ENCODE assay signal across 7 cellular contexts in genomic region chr18:47150029-47150823, GRCh38. TPM values are rescaled to one million over a fixed set of nuclear protein-coding genes. Genes with fewer than 3 reads are reported as not detected.
DNase-seq lines count a peak whose midpoint lies in the region; ATAC-seq and TF ChIP-seq lines count a peak whose summit lies in the region.

Gene HDHD2 (minus strand): TSS chr18:47150500. CDS start chr18:47136439, 14,061 bp downstream.

- H3K4me3 ChIP-seq in astrocyte of the cerebellum (ENCODE audit: low read depth, low read length) (peak within 1 kb of the TSS; percentile 57), hepatocyte (peak within 1 kb of the TSS; percentile 69), retinal pigment epithelial cell (ENCODE audit: low read length) (peak within 1 kb of the TSS; percentile 89)

- no peaks in the 10 kb centered on the region for H3K9me2 ChIP-seq in hepatocyte (replicated peaks; ENCODE audit: insufficient read depth)

- peaks cover 14% of the 10 kb centered on the region for H3K4me1 ChIP-seq in hepatocyte (ENCODE audit: insufficient read depth)

- H3K27me3 ChIP-seq in hepatocyte, result no peaks in the 10 kb centered on the region

- peaks cover 45% of the 10 kb centered on the region for H3K79me2 ChIP-seq in hepatocyte

- H3K27ac ChIP-seq in hepatocyte, result peak within 1 kb of the TSS; percentile 98

- DNase-seq in NCI-H1694 treated with DMSO at 0.1 percent for 48 hours (lab: John Stamatoyannopoulos, UW), result peak; percentile 80
- peak; percentile 55 for DNase-seq in T-helper 9 cell
- peak; percentile 38 for DNase-seq in astrocyte of the cerebellum (ENCODE audit: low read depth)
- DNase-seq in hepatocyte (ENCODE audit: low spot score), result peak; percentile 88
- peak; percentile 19 for DNase-seq in retinal pigment epithelial cell (ENCODE audit: low read depth)

- H3K36me3 ChIP-seq in hepatocyte (replicated peaks; ENCODE audit: insufficient read depth, low read depth), result no peaks in the 10 kb centered on the region

- in situ Hi-C loops in astrocyte of the cerebellum (cut with HindIII; ENCODE audit: low sequenced_read_pairs), result no loop called here

- peak within 1 kb of the TSS; percentile 90 for H3K4me2 ChIP-seq in hepatocyte

- H2AFZ ChIP-seq in hepatocyte, result peak within 1 kb of the TSS; percentile 99

- no peaks in the 10 kb centered on the region for H4K20me1 ChIP-seq in hepatocyte (ENCODE audit: insufficient read depth, poor library complexity, severe bottlenecking)

- no peaks in the 10 kb centered on the region for H3K9me3 ChIP-seq in hepatocyte (ENCODE audit: low read depth)

- peak; percentile 4 for TF ChIP-seq CTCF in astrocyte of the cerebellum (IDR thresholded peaks at IDR 0.05; ENCODE audit: low read depth, low read length, missing control alignments)
- no peak for TF ChIP-seq CTCF in hepatocyte (IDR thresholded peaks at IDR 0.05; ENCODE audit: poor library complexity)
- no peak for TF ChIP-seq CTCF in retinal pigment epithelial cell (conservative IDR thresholded peaks at IDR 0.05; ENCODE audit: low read depth, low read length)

- peak; percentile 91 for ATAC-seq in GM18502 (IDR thresholded peaks at IDR 0.05; ENCODE audit: poor library complexity, unreplicated experiment)
- peak; percentile 89 for ATAC-seq in HG02870 (IDR thresholded peaks at IDR 0.05; ENCODE audit: unreplicated experiment)

- WGBS in hepatocyte (ENCODE audit: low lambda C conversion rate, missing lambda C conversion rate), result 1% methylated on average over 68 of the region's 70 CpGs

RNA-seq across cellular contexts. Expression of gene HDHD2, which starts in this region (rescaled TPM):
- 18.5 and 22.3 TPM in 2 replicates for total RNA-seq in hepatocyte
- polyA plus RNA-seq in hepatocyte, result 32.1 and 33.7 TPM in 2 replicates

Comparison
In these comparisons a context has a peak if more than half of its experiments do, and no peak if none do; other contexts are left out.
1. Peak in every context shown above with its lines: DNase-seq, ATAC-seq, H3K4me3 ChIP-seq and H3K27ac ChIP-seq.
2. DNase-seq: peak in every context shown above with its lines; median percentile 88 in hepatocyte; 80 in NCI-H1694 treated with DMSO at 0.1 percent for 48 hours; 55 in T-helper 9 cell; 38 in astrocyte of the cerebellum; 19 in retinal pigment epithelial cell.